ENCODE assay signal across 8 cellular contexts in genomic region chr2:949384-949893, GRCh38. TPM values are rescaled to one million over a fixed set of nuclear protein-coding genes. Genes with fewer than 3 reads are reported as not detected.
DNase-seq lines count a peak whose midpoint lies in the region; ATAC-seq and TF ChIP-seq lines count a peak whose summit lies in the region.

No MANE protein-coding gene starts in this region.

- H3K9me3 ChIP-seq in CD4-positive, CD25-positive, alpha-beta regulatory T cell (ENCODE audit: control insufficient read depth in 2 of 2, low read length in 2 of 2): no peaks in the 10 kb centered on the region
- H3K9me3 ChIP-seq in Loucy (ENCODE audit: insufficient read depth, low read depth, low read length): no peaks in the 10 kb centered on the region
- peaks cover 0 to 3% of the 10 kb centered on the region in 2 donors for H3K9me3 ChIP-seq in duodenal mucosa (ENCODE audit: control insufficient read depth in 1 of 2, low read length in 2 of 2)
- H3K9me3 ChIP-seq in osteoblast (ENCODE audit: low read depth, low read length): no peaks in the 10 kb centered on the region
- no peaks in the 10 kb centered on the region for H3K9me3 ChIP-seq in MM.1S (replicated peaks; ENCODE audit: insufficient read depth, low read length)

- H3K4me3 ChIP-seq in CD4-positive, CD25-positive, alpha-beta regulatory T cell (ENCODE audit: low read depth, low read length): no peak overlapping the region
- H3K4me3 ChIP-seq in Loucy (ENCODE audit: low read length, poor library complexity, severe bottlenecking) (peak overlapping the region; percentile 71), duodenal mucosa (ENCODE audit: low read depth in 1 of 2, low read length in 2 of 2) (peak overlapping the region; percentile 34 to 45), osteoblast (ENCODE audit: insufficient read depth, low read length) (peak overlapping the region; percentile 77), MM.1S (ENCODE audit: low read length) (no peak overlapping the region)

- H3K36me3 Mint-ChIP-seq in CD4-positive, CD25-positive, alpha-beta regulatory T cell: no peaks in the 10 kb centered on the region

- TF ChIP-seq CTCF in Loucy (conservative IDR thresholded peaks at IDR 0.05; ENCODE audit: low read length) (no peak), osteoblast (IDR thresholded peaks at IDR 0.05; ENCODE audit: extremely low read depth, low read depth, low read length) (no peak), MM.1S (IDR thresholded peaks at IDR 0.05; ENCODE audit: low read length) (no peak)

- H3K4me1 Mint-ChIP-seq in CD4-positive, CD25-positive, alpha-beta regulatory T cell: peaks cover 0 to 15% (median 11%) of the 10 kb centered on the region in 4 donors

- peaks cover 54% of the 10 kb centered on the region for H3K27me3 Mint-ChIP-seq in CD4-positive, CD25-positive, alpha-beta regulatory T cell

- H3F3A ChIP-seq in Loucy (ENCODE audit: low read depth) (no peaks in the 10 kb centered on the region), MM.1S (ENCODE audit: insufficient read depth, low read length) (peaks cover 5% of the 10 kb centered on the region; the same call in 1 of the 2 replicates)

- intact Hi-C loops in posterior cingulate gyrus (cut with DNase I): no loop called here

- no peak overlapping the region for H3K27ac ChIP-seq in CD4-positive, CD25-positive, alpha-beta regulatory T cell (ENCODE audit: insufficient read depth, low read length, poor library complexity, severe bottlenecking)
- H3K27ac ChIP-seq in duodenal mucosa (ENCODE audit: low read depth, low read length) (no peak overlapping the region), osteoblast (ENCODE audit: low read depth, low read length) (peak overlapping the region; percentile 68), MM.1S (ENCODE audit: low read length) (no peak overlapping the region)

- H3K9me3 Mint-ChIP-seq in CD4-positive, CD25-positive, alpha-beta regulatory T cell: peaks cover 0 to 7% (median 1%) of the 10 kb centered on the region in 7 donors

- H3K9ac ChIP-seq in Loucy (ENCODE audit: low read depth, low read length, poor library complexity, severe bottlenecking) (no peak overlapping the region), duodenal mucosa (ENCODE audit: low read depth in 1 of 2, low read length in 2 of 2) (no peak overlapping the region), MM.1S (ENCODE audit: low read length) (no peak overlapping the region)

- no peaks in the 10 kb centered on the region for H3K36me3 ChIP-seq in CD4-positive, CD25-positive, alpha-beta regulatory T cell (ENCODE audit: control insufficient read depth, insufficient read depth, low read length)
- no peaks in the 10 kb centered on the region for H3K36me3 ChIP-seq in Loucy (ENCODE audit: insufficient read depth, low read length)
- H3K36me3 ChIP-seq in duodenal mucosa (ENCODE audit: control insufficient read depth in 1 of 2, insufficient read depth in 2 of 2, low read length in 2 of 2): no peaks in the 10 kb centered on the region
- H3K36me3 ChIP-seq in osteoblast (ENCODE audit: insufficient read depth, low read length): no peaks in the 10 kb centered on the region
- no peaks in the 10 kb centered on the region for H3K36me3 ChIP-seq in MM.1S (replicated peaks; ENCODE audit: insufficient read depth, low read length)

- peak overlapping the region; percentile 81 for H3K4me2 ChIP-seq in Loucy (ENCODE audit: low read depth, low read length, poor library complexity, severe bottlenecking)
- peak overlapping the region; percentile 81 for H3K4me2 ChIP-seq in osteoblast (ENCODE audit: insufficient read depth, low read length)
- H3K4me2 ChIP-seq in MM.1S (ENCODE audit: low read depth, low read length): no peak overlapping the region

- H3K4me1 ChIP-seq in CD4-positive, CD25-positive, alpha-beta regulatory T cell (ENCODE audit: control insufficient read depth, insufficient read depth, low read length, poor library complexity, severe bottlenecking): peaks cover 7% of the 10 kb centered on the region
- H3K4me1 ChIP-seq in Loucy (ENCODE audit: insufficient read depth, low read length, poor library complexity, severe bottlenecking) (peaks cover 21% of the 10 kb centered on the region), duodenal mucosa (ENCODE audit: control insufficient read depth in 1 of 2, insufficient read depth in 2 of 2, low read length in 2 of 2) (no peaks in the 10 kb centered on the region), osteoblast (ENCODE audit: insufficient read depth, low read length) (peaks cover 7% of the 10 kb centered on the region), MM.1S (ENCODE audit: low read length) (peaks cover 6% of the 10 kb centered on the region)

- no peaks in the 10 kb centered on the region for H4K20me1 ChIP-seq in Loucy (ENCODE audit: insufficient read depth, low read length, poor library complexity, severe bottlenecking)
- no peaks in the 10 kb centered on the region for H4K20me1 ChIP-seq in osteoblast (ENCODE audit: insufficient read depth, low read length)
- H4K20me1 ChIP-seq in MM.1S (ENCODE audit: insufficient read depth, low read length): no peaks in the 10 kb centered on the region; the same call in 1 of the 2 replicates

- H3K9me2 ChIP-seq in Loucy (replicated peaks; ENCODE audit: low read depth, low read length) (no peaks in the 10 kb centered on the region), MM.1S (replicated peaks; ENCODE audit: insufficient read depth, low read length) (no peaks in the 10 kb centered on the region)

- H3K27ac Mint-ChIP-seq in CD4-positive, CD25-positive, alpha-beta regulatory T cell: no peak overlapping the region

- H3K79me2 ChIP-seq in Loucy (ENCODE audit: insufficient read depth, low read length) (no peaks in the 10 kb centered on the region), osteoblast (ENCODE audit: insufficient read depth, low read length) (no peaks in the 10 kb centered on the region), MM.1S (ENCODE audit: low read length) (no peaks in the 10 kb centered on the region)

- H3K27me3 ChIP-seq in CD4-positive, CD25-positive, alpha-beta regulatory T cell (ENCODE audit: control insufficient read depth, insufficient read depth, low read length): peaks cover 11% of the 10 kb centered on the region
- H3K27me3 ChIP-seq in Loucy (ENCODE audit: insufficient read depth, low read length, poor library complexity, severe bottlenecking) (peaks cover 21% of the 10 kb centered on the region), duodenal mucosa (ENCODE audit: control insufficient read depth in 1 of 2, insufficient read depth in 2 of 2, low read length in 2 of 2) (peaks cover 22 to 31% of the 10 kb centered on the region in 2 donors), osteoblast (ENCODE audit: insufficient read depth, low read length) (no peaks in the 10 kb centered on the region), MM.1S (replicated peaks; ENCODE audit: insufficient read depth, low read length) (peaks cover 14% of the 10 kb centered on the region)

- H3K4me3 Mint-ChIP-seq in CD4-positive, CD25-positive, alpha-beta regulatory T cell: peak overlapping the region; percentile 0 to 87 (median 68)

- peak overlapping the region; percentile 78; the same call in 1 of the 2 replicates for H2AFZ ChIP-seq in Loucy (ENCODE audit: low read length)
- H2AFZ ChIP-seq in osteoblast (ENCODE audit: low read length): peak overlapping the region; percentile 54
- no peak overlapping the region for H2AFZ ChIP-seq in MM.1S (ENCODE audit: low read length)

- no peak for DNase-seq in CD4-positive, CD25-positive, alpha-beta regulatory T cell
- no peak for DNase-seq in osteoblast (ENCODE audit: insufficient read length, low spot score, missing footprints)
- no peak for DNase-seq in posterior cingulate gyrus
- DNase-seq in MM.1S: no peak
- no peak for DNase-seq in NCI-H1694 (lab: John Stamatoyannopoulos, UW)

- ATAC-seq in CD4-positive, CD25-positive, alpha-beta regulatory T cell (ENCODE audit: low read depth in 2 of 2): no peak
- ATAC-seq in HG03520 (IDR thresholded peaks at IDR 0.05; ENCODE audit: unreplicated experiment): no peak

RNA-seq across cellular contexts. Expression of gene SNTG2, which starts 1.2 kb away (rescaled TPM):
- 0.64 TPM for total RNA-seq in CD4-positive, CD25-positive, alpha-beta regulatory T cell
- polyA plus RNA-seq in CD4-positive, CD25-positive, alpha-beta regulatory T cell: not detected
- 1.4 and 2.1 TPM in 2 replicates for total RNA-seq in osteoblast

Comparison
In these comparisons a context has a peak if more than half of its experiments do, and no peak if none do; other contexts are left out.
1. H3K4me3 ChIP-seq: peak in Loucy (single experiment), duodenal mucosa (2 of 2) and osteoblast (single experiment); none in CD4-positive, CD25-positive, alpha-beta regulatory T cell (single experiment) and MM.1S (single experiment).